8 cellular contexts compared by ENCODE assay signal in the genomic region with DNA sequence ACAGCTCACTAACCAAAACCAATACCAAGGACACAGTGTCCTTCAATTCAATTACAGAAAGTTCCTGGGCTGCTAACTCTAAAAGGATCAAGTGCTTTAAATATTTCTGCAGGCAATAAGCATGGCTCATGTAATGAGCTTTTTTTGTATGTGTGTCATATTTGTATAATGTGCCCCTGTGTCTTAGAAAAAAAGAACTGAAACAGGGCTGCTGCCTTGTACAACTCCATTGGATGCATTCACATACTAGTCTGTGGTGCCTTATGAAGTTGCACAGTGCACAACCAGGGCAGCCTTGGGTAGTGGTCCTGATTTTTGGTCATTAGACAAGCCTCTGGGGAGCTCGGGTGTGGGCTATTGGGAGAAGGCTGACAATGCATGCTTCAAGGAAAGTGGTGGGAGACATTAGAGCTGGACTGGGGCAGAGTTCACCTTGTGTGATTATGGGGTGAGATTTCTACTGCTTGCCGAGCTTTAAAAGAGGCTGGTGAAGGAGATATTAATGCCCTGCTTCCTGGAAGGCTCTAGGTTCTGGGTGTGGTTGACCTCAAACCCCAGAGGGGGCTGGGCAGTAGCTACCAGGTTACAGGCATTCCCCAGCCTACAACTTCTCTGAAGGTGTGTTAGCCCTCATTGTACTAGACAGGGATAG. TPM values are rescaled to one million over a fixed set of nuclear protein-coding genes. Genes with fewer than 3 reads are reported as not detected.
DNase-seq lines count a peak whose midpoint lies in the region; ATAC-seq and FAIRE-seq lines count a peak whose summit lies in the region.

No MANE protein-coding gene starts in this region.

- no peaks in the 10 kb centered on the region for H3K36me3 Mint-ChIP-seq in activated T-cell treated with anti-CD3 and anti-CD28 coated beads, Interleukin-2, amount 50 U/mL, for 4 hours (ENCODE audit: insufficient read depth)
- peaks cover 0 to 7% of the 10 kb centered on the region in 2 donors for H3K36me3 Mint-ChIP-seq in naive B cell

- peaks cover 13% of the 10 kb centered on the region for H3K9me3 Mint-ChIP-seq in activated T-cell treated with anti-CD3 and anti-CD28 coated beads, Interleukin-2, amount 50 U/mL, for 4 hours
- H3K9me3 Mint-ChIP-seq in naive B cell = peaks cover 6 to 16% (median 10%) of the 10 kb centered on the region in 7 donors

- no peak for ATAC-seq in activated T-cell treated with anti-CD3 and anti-CD28 coated beads, Interleukin-2, amount 50 U/mL, for 4 hours
- no peak for ATAC-seq in naive B cell (ENCODE audit: low read depth in 2 of 2)
- no peak for ATAC-seq in GM19452 (IDR thresholded peaks at IDR 0.05; ENCODE audit: unreplicated experiment)

- peaks cover 56% of the 10 kb centered on the region for H3K4me1 Mint-ChIP-seq in activated T-cell treated with anti-CD3 and anti-CD28 coated beads, Interleukin-2, amount 50 U/mL, for 4 hours (ENCODE audit: low read depth)
- H3K4me1 Mint-ChIP-seq in naive B cell = peaks cover 45 to 62% (median 49%) of the 10 kb centered on the region in 3 donors

- H3K27ac Mint-ChIP-seq in naive B cell = peak overlapping the region; percentile 1 to 94 (median 57)

- no peaks in the 10 kb centered on the region for H3K27me3 Mint-ChIP-seq in activated T-cell treated with anti-CD3 and anti-CD28 coated beads, Interleukin-2, amount 50 U/mL, for 4 hours (ENCODE audit: low read depth)
- H3K27me3 Mint-ChIP-seq in naive B cell = no peaks in the 10 kb centered on the region

- peak; percentile 49 for FAIRE-seq in GM18507 (lab: Jason Lieb, UNC)

- peak overlapping the region; percentile 7 for H3K4me3 Mint-ChIP-seq in activated T-cell treated with anti-CD3 and anti-CD28 coated beads, Interleukin-2, amount 50 U/mL, for 4 hours
- H3K4me3 Mint-ChIP-seq in naive B cell = peak overlapping the region; percentile 51 to 99 (median 79)

- DNase-seq in GM18507 (ENCODE audit: extremely low spot score, insufficient read length, low read depth) (no peak), LHCN-M2 (ENCODE audit: low read depth) (peak; percentile 14), naive B cell (peak; percentile 33), NCI-H226 (no peak), hepatic stellate cell (ENCODE audit: low spot score) (no peak), NCI-H2029 (lab: John Stamatoyannopoulos, UW) (no peak)
- peak; percentile 23 for DNase-seq in activated T-cell treated with anti-CD3 and anti-CD28 coated beads, Interleukin-2, amount 50 U/mL, for 4 hours

RNA-seq across cellular contexts. Expression of gene CPEB4, which starts 3.6 kb away (rescaled TPM):
- 14.0 and 16.2 TPM in 2 replicates for total RNA-seq in LHCN-M2 (2014; rRNA removed)
- polyA plus RNA-seq in LHCN-M2 (2012) = 3.4 TPM
- total RNA-seq in activated T-cell treated with anti-CD3 and anti-CD28 coated beads, Interleukin-2, amount 50 U/mL, for 4 hours = 10 to 100 TPM; 14.4 to 17.2 (median 14.9) TPM
- 1 to 10 TPM in 5 of 6 donors, not detected in 1; 4.8 to 8.8 (median 6.0) TPM for polyA plus RNA-seq in naive B cell (ENCODE audit: low read depth in 6 of 6)

Comparison
In these comparisons a context has a peak if more than half of its experiments do, and no peak if none do; other contexts are left out.
1. DNase-seq: peak in LHCN-M2 (single experiment), activated T-cell treated with anti-CD3 and anti-CD28 coated beads, Interleukin-2, amount 50 U/mL, for 4 hours (single experiment) and naive B cell (single experiment); none in GM18507 (single experiment), NCI-H226 (single experiment), hepatic stellate cell (single experiment) and NCI-H2029 (single experiment).